1 cellular context compared by ENCODE assay signal in genomic region chr20:37505263-37506165, GRCh38.
TF ChIP-seq lines count a peak whose summit lies in the region.

No MANE protein-coding gene starts in this region.

TF ChIP-seq in H1, 55 proteins besides CTCF, POLR2A, EP300 and RAD21:
- no peak for TF ChIP-seq GTF2F1 (IDR thresholded peaks at IDR 0.05; ENCODE audit: borderline replicate concordance, low read depth, low read length)
- TF ChIP-seq RNF2 (IDR thresholded peaks at IDR 0.05; ENCODE audit: borderline replicate concordance, low read depth, low read length, missing control alignments, poor library complexity, severe bottlenecking): no peak
- TF ChIP-seq SIX5 (IDR thresholded peaks at IDR 0.05; ENCODE audit: low read depth, low read length): no peak
- TF ChIP-seq SP1 (IDR thresholded peaks at IDR 0.05; ENCODE audit: low read depth, low read length): no peak
- no peak for TF ChIP-seq BACH1 (IDR thresholded peaks at IDR 0.05; ENCODE audit: low read length)
- no peak for TF ChIP-seq HDAC6 (IDR thresholded peaks at IDR 0.05; ENCODE audit: low read depth, low read length)
